In the genomic region with DNA sequence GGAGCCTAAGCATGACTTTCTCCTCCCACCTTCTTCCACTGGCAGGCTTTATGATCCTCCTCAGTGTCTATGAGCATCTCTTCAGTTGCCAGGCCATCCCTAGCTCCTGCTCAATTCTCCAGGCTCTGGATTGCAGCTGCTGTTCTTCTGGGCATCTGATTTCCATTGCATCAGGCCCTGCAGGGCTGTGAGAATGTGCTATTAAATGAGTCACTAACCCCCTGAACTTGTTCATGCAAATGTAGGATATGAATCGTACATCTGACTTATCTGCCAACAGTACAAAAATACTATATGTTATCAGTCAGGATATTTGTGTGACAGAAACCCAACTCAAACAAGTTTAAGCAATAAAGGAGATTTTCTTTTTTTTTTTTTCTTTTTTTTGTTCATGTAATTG, we compare ENCODE assay signal across 9 cellular contexts. TPM values are rescaled to one million over a fixed set of nuclear protein-coding genes. Genes with fewer than 3 reads are reported as not detected.
A peak's percentile ranks its signal among the peaks of the same experiment; 100 is the strongest.
DNase-seq lines count a peak whose midpoint lies in the region; ATAC-seq lines count a peak whose summit lies in the region.
"Had no signal": no experiment of that assay in that cellular context is flagged by ENCODE, and none has a peak within 500 bp of the region (broad histone marks: within the 10 kb centered on the region; RNA-seq: fewer than 3 reads in every experiment).

No MANE protein-coding gene starts in this region.

- peaks cover 2% of the 10 kb centered on the region for H3K27me3 Mint-ChIP-seq in activated CD4-positive, alpha-beta T cell treated with anti-CD3 and anti-CD28 coated beads for 36 hours
- peaks cover 8% of the 10 kb centered on the region for H3K27me3 Mint-ChIP-seq in activated CD4-positive, alpha-beta T cell treated with anti-CD3 and anti-CD28 coated beads, Interleukin-2, amount 10 ng/mL, durations not matched to agents 7 days and 5 days

- intact Hi-C loops in activated CD4-positive, alpha-beta T cell treated with anti-CD3 and anti-CD28 coated beads for 36 hours (cut with DNase I, micrococcal nuclease) = no loop called here

- CTCF ChIA-PET in activated CD4-positive, alpha-beta T cell treated with anti-CD3 and anti-CD28 coated beads for 36 hours (lab: Charles Lee) = interaction anchor here (0.6 to 0.7 kb wide), 2 partner anchors 71 to 189 kb away, joined by 3 to 4 read pairs; no protein-coding TSS in a partner anchor
- CTCF ChIA-PET in activated CD4-positive, alpha-beta T cell treated with anti-CD3 and anti-CD28 coated beads, Interleukin-2, amount 10 ng/mL, durations not matched to agents 7 days and 5 days (lab: Charles Lee) = interaction anchor here (1.2 kb wide), 1 partner anchor 11 kb away, joined by 3 read pairs; no protein-coding TSS in a partner anchor

- POLR2A ChIA-PET in activated CD4-positive, alpha-beta T cell treated with anti-CD3 and anti-CD28 coated beads for 36 hours (lab: Charles Lee) = interaction anchor here (0.7 kb wide), 1 partner anchor 185 kb away, joined by 3 read pairs; no protein-coding TSS in a partner anchor
- POLR2A ChIA-PET in activated CD4-positive, alpha-beta T cell treated with anti-CD3 and anti-CD28 coated beads, Interleukin-2, amount 10 ng/mL, durations not matched to agents 7 days and 5 days (lab: Charles Lee) = interaction anchor here (0.6 kb wide), 1 partner anchor 1818 kb away, joined by 3 read pairs; no protein-coding TSS in a partner anchor

- H3K36me3 Mint-ChIP-seq in activated CD4-positive, alpha-beta T cell treated with anti-CD3 and anti-CD28 coated beads for 36 hours (ENCODE audit: low read depth) = no peaks in the 10 kb centered on the region
- H3K36me3 Mint-ChIP-seq in activated CD4-positive, alpha-beta T cell treated with anti-CD3 and anti-CD28 coated beads, Interleukin-2, amount 10 ng/mL, durations not matched to agents 7 days and 5 days (ENCODE audit: low read depth) = no peaks in the 10 kb centered on the region

- no peak overlapping the region for H3K4me3 Mint-ChIP-seq in activated CD4-positive, alpha-beta T cell treated with anti-CD3 and anti-CD28 coated beads for 36 hours
- no peak overlapping the region for H3K4me3 Mint-ChIP-seq in activated CD4-positive, alpha-beta T cell treated with anti-CD3 and anti-CD28 coated beads, Interleukin-2, amount 10 ng/mL, durations not matched to agents 7 days and 5 days
- H3K4me3 Mint-ChIP-seq: B cell had no signal

- DNase-seq in activated CD4-positive, alpha-beta T cell treated with anti-CD3 and anti-CD28 coated beads for 36 hours = peak; percentile 22
- no peak for DNase-seq in activated CD4-positive, alpha-beta T cell treated with anti-CD3 and anti-CD28 coated beads, Interleukin-2, amount 10 ng/mL, durations not matched to agents 7 days and 5 days
- DNase-seq in RKO (ENCODE audit: low spot score) (peak; percentile 61), renal cortical epithelial cell (ENCODE audit: low read depth) (peak; percentile 70), NCI-H1092 (lab: John Stamatoyannopoulos, UW) (no peak), islet precursor cell (no peak)
- DNase-seq in stimulated activated CD8-positive, alpha-beta memory T cell treated with anti-CD3 and anti-CD28 coated beads, Interleukin-4, amount 100 ng/mL, for 48 hours = no peak

- H3K4me1 Mint-ChIP-seq in activated CD4-positive, alpha-beta T cell treated with anti-CD3 and anti-CD28 coated beads for 36 hours = peaks cover 2% of the 10 kb centered on the region
- no peaks in the 10 kb centered on the region for H3K4me1 Mint-ChIP-seq in activated CD4-positive, alpha-beta T cell treated with anti-CD3 and anti-CD28 coated beads, Interleukin-2, amount 10 ng/mL, durations not matched to agents 7 days and 5 days
- H3K4me1 Mint-ChIP-seq: B cell had no signal

- H3K27ac Mint-ChIP-seq in activated CD4-positive, alpha-beta T cell treated with anti-CD3 and anti-CD28 coated beads for 36 hours = no peak overlapping the region
- no peak overlapping the region for H3K27ac Mint-ChIP-seq in activated CD4-positive, alpha-beta T cell treated with anti-CD3 and anti-CD28 coated beads, Interleukin-2, amount 10 ng/mL, durations not matched to agents 7 days and 5 days
- H3K27ac Mint-ChIP-seq: B cell had no signal

- ATAC-seq in activated CD4-positive, alpha-beta T cell treated with anti-CD3 and anti-CD28 coated beads for 36 hours = peak; percentile 74
- ATAC-seq in esophagus mucosa = peak; percentile 67

- no peaks in the 10 kb centered on the region for H3K9me3 Mint-ChIP-seq in activated CD4-positive, alpha-beta T cell treated with anti-CD3 and anti-CD28 coated beads for 36 hours (ENCODE audit: low read depth)
- no peaks in the 10 kb centered on the region for H3K9me3 Mint-ChIP-seq in activated CD4-positive, alpha-beta T cell treated with anti-CD3 and anti-CD28 coated beads, Interleukin-2, amount 10 ng/mL, durations not matched to agents 7 days and 5 days

RNA-seq across cellular contexts. Expression of a gene that starts 11.9 kb away (rescaled TPM):
- under 1 TPM; 0.14 to 0.30 TPM for total RNA-seq in activated CD4-positive, alpha-beta T cell treated with anti-CD3 and anti-CD28 coated beads for 36 hours
- not detected for total RNA-seq in activated CD4-positive, alpha-beta T cell treated with anti-CD3 and anti-CD28 coated beads, Interleukin-2, amount 10 ng/mL, durations not matched to agents 7 days and 5 days
- total RNA-seq in esophagus mucosa (0.40 TPM), renal cortical epithelial cell (48.8 and 97.2 TPM in 2 replicates)

RNA-seq across cellular contexts. Expression of a gene that starts 25.7 kb away (rescaled TPM):
- total RNA-seq in activated CD4-positive, alpha-beta T cell treated with anti-CD3 and anti-CD28 coated beads for 36 hours = 10 to 100 TPM; 40.8 TPM
- total RNA-seq in activated CD4-positive, alpha-beta T cell treated with anti-CD3 and anti-CD28 coated beads, Interleukin-2, amount 10 ng/mL, durations not matched to agents 7 days and 5 days = 10 to 100 TPM; 26.5 to 29.9 TPM
- total RNA-seq in esophagus mucosa (17.4 TPM), renal cortical epithelial cell (86.1 and 88.3 TPM in 2 replicates)

Comparison
In these comparisons a context has a peak if more than half of its experiments do, and no peak if none do; other contexts are left out.
1. DNase-seq: peak in activated CD4-positive, alpha-beta T cell treated with anti-CD3 and anti-CD28 coated beads for 36 hours (single experiment), RKO (single experiment) and renal cortical epithelial cell (single experiment); none in activated CD4-positive, alpha-beta T cell treated with anti-CD3 and anti-CD28 coated beads, Interleukin-2, amount 10 ng/mL, durations not matched to agents 7 days and 5 days (single experiment), stimulated activated CD8-positive, alpha-beta memory T cell treated with anti-CD3 and anti-CD28 coated beads, Interleukin-4, amount 100 ng/mL, for 48 hours (single experiment), NCI-H1092 (single experiment) and islet precursor cell (single experiment).
2. RNA of a gene that starts 11.9 kb away (total RNA-seq): 48.8 to 97.2 TPM in renal cortical epithelial cell; 0.40 TPM in esophagus mucosa (single experiment), 0.14 to 0.30 TPM in activated CD4-positive, alpha-beta T cell treated with anti-CD3 and anti-CD28 coated beads for 36 hours and not detected in activated CD4-positive, alpha-beta T cell treated with anti-CD3 and anti-CD28 coated beads, Interleukin-2, amount 10 ng/mL, durations not matched to agents 7 days and 5 days; every median in the first group is over 10 times any median in the second.